In the genomic region with DNA sequence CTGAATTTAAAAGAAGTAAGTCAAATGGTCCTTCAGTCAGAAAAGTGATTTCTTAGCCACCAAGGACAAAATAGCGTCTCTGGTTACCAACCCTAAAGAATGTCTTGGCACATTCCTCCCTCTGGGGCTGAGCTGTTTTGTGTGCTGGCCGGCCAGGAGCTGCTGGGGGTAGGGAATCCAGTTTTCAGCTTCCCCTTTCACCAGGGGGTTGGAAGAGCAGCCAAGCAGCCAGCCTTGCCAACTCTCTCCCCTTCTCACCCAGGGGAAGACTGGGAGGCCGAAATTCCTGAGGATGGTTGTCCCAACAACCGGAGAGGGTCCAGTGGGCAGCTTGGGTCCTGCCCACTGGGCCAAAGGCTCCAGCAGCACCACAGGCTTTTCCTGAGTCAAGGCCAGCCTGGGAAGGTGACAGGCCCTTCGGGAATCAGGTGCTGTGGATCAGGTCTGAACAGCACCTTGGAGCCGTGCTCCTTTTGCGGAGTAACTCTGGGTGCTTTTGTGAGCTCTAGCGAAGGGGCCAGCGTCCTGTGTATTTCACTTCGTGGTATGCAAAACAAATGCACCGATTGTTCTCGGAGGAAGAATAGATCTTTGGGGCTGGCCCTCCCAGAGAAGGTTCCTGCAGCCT, we compare ENCODE assay signal across 10 cellular contexts. TPM values are rescaled to one million over a fixed set of nuclear protein-coding genes. Genes with fewer than 3 reads are reported as not detected.
DNase-seq lines count a peak whose midpoint lies in the region; ATAC-seq, FAIRE-seq and TF ChIP-seq lines count a peak whose summit lies in the region.
"Had no signal": no experiment of that assay in that cellular context is flagged by ENCODE, and none has a peak within 500 bp of the region (broad histone marks: within the 10 kb centered on the region; RNA-seq: fewer than 3 reads in every experiment).

No MANE protein-coding gene starts in this region.

- H3K4me1 Mint-ChIP-seq in activated CD8-positive, alpha-beta memory T cell treated with anti-CD3 and anti-CD28 coated beads, Interleukin-2, amount 10 ng/mL, durations not matched to agents 7 days and 5 days = peaks cover 2% of the 10 kb centered on the region

- H3K27ac ChIP-seq in iPS-20b (ENCODE audit: low read length) = peak overlapping the region; percentile 81
- no peak overlapping the region for H3K27ac ChIP-seq in smooth muscle cell (ENCODE audit: low read depth)

- peak overlapping the region; percentile 53 for H3K4me3 ChIP-seq in iPS-20b (ENCODE audit: low read length)
- H3K4me3 ChIP-seq in smooth muscle cell = no peak overlapping the region

- H3K79me2 ChIP-seq in smooth muscle cell (ENCODE audit: low read depth) = peaks cover 16% of the 10 kb centered on the region

- TF ChIP-seq CTCF in smooth muscle cell (IDR thresholded peaks at IDR 0.05; ENCODE audit: borderline replicate concordance, insufficient read depth, poor library complexity, severe bottlenecking) = peak; percentile 47

- ATAC-seq in activated CD8-positive, alpha-beta memory T cell treated with anti-CD3 and anti-CD28 coated beads, Interleukin-2, amount 10 ng/mL, durations not matched to agents 7 days and 5 days = no peak

- H3K4me2 ChIP-seq in smooth muscle cell = peak overlapping the region; percentile 23

- H3K36me3 ChIP-seq in iPS-20b (ENCODE audit: insufficient read depth, low read depth, low read length) = no peaks in the 10 kb centered on the region
- H3K36me3 ChIP-seq in smooth muscle cell (ENCODE audit: low read depth) = no peaks in the 10 kb centered on the region

- no peaks in the 10 kb centered on the region for H3K27me3 ChIP-seq in iPS-20b (ENCODE audit: insufficient read depth, low read length)
- H3K27me3 ChIP-seq in smooth muscle cell (ENCODE audit: low read depth) = no peaks in the 10 kb centered on the region

- peak; percentile 76 for FAIRE-seq in HTR-8/SVneo (lab: Jason Lieb, UNC)
- FAIRE-seq: GM19239 had no signal

- peak overlapping the region; percentile 46 for H2AFZ ChIP-seq in smooth muscle cell (ENCODE audit: low read depth)

- H3K27ac Mint-ChIP-seq in activated CD8-positive, alpha-beta memory T cell treated with anti-CD3 and anti-CD28 coated beads, Interleukin-2, amount 10 ng/mL, durations not matched to agents 7 days and 5 days = no peak overlapping the region
- H3K27ac Mint-ChIP-seq: activated naive CD8-positive, alpha-beta T cell treated with anti-CD3 and anti-CD28 coated beads, Interleukin-2, amount 10 ng/mL, durations not matched to agents 7 days and 5 days had no signal

- H3K9me3 ChIP-seq in iPS-20b (ENCODE audit: insufficient read depth, low read depth, low read length) (no peaks in the 10 kb centered on the region), smooth muscle cell (replicated peaks; ENCODE audit: low read depth) (no peaks in the 10 kb centered on the region)

- H3K9me3 Mint-ChIP-seq in activated CD8-positive, alpha-beta memory T cell treated with anti-CD3 and anti-CD28 coated beads, Interleukin-2, amount 10 ng/mL, durations not matched to agents 7 days and 5 days (ENCODE audit: low read depth) = no peaks in the 10 kb centered on the region
- H3K9me3 Mint-ChIP-seq: activated naive CD8-positive, alpha-beta T cell treated with anti-CD3 and anti-CD28 coated beads, Interleukin-2, amount 10 ng/mL, durations not matched to agents 7 days and 5 days had no signal

- DNase-seq in HTR-8/SVneo (ENCODE audit: insufficient read length, low spot score) = peak; percentile 86
- peak; percentile 95 for DNase-seq in astrocyte of the hippocampus (ENCODE audit: low read depth, low spot score)
- no peak for DNase-seq in smooth muscle cell (lab: John Stamatoyannopoulos, UW; ENCODE audit: unreplicated experiment)
- no peak for DNase-seq in NCI-H1105 (lab: John Stamatoyannopoulos, UW)
- no peak for DNase-seq in activated CD8-positive, alpha-beta memory T cell treated with anti-CD3 and anti-CD28 coated beads, Interleukin-2, amount 10 ng/mL, durations not matched to agents 7 days and 5 days
- no peak for DNase-seq in NCI-H146 (lab: John Stamatoyannopoulos, UW)
- no peak for DNase-seq in SHP77 (lab: John Stamatoyannopoulos, UW)
- DNase-seq: activated naive CD8-positive, alpha-beta T cell treated with anti-CD3 and anti-CD28 coated beads, Interleukin-2, amount 10 ng/mL, durations not matched to agents 7 days and 5 days had no signal

- CTCF ChIA-PET in activated CD8-positive, alpha-beta memory T cell treated with anti-CD3 and anti-CD28 coated beads, Interleukin-2, amount 10 ng/mL, durations not matched to agents 7 days and 5 days (lab: Charles Lee) = no interaction called here

- H3K4me1 ChIP-seq in iPS-20b (ENCODE audit: insufficient read depth, low read length) (peaks cover 44% of the 10 kb centered on the region), smooth muscle cell (ENCODE audit: low read depth) (peaks cover 23% of the 10 kb centered on the region)

- H3K27me3 Mint-ChIP-seq in activated CD8-positive, alpha-beta memory T cell treated with anti-CD3 and anti-CD28 coated beads, Interleukin-2, amount 10 ng/mL, durations not matched to agents 7 days and 5 days = peaks cover 24% of the 10 kb centered on the region

- no peaks in the 10 kb centered on the region for H3F3A ChIP-seq in smooth muscle cell (ENCODE audit: low read depth)

- H3K9ac ChIP-seq in iPS-20b (ENCODE audit: low read depth, low read length) (peak overlapping the region; percentile 74; the same call in 1 of the 2 replicates), smooth muscle cell (ENCODE audit: low read depth) (no peak overlapping the region)

- WGBS in smooth muscle cell (ENCODE audit: low lambda C conversion rate) = 50% methylated on average over 12 of the region's 12 CpGs

- no peaks in the 10 kb centered on the region for H4K20me1 ChIP-seq in smooth muscle cell (ENCODE audit: low read depth)

- H3K36me3 Mint-ChIP-seq in activated CD8-positive, alpha-beta memory T cell treated with anti-CD3 and anti-CD28 coated beads, Interleukin-2, amount 10 ng/mL, durations not matched to agents 7 days and 5 days = no peaks in the 10 kb centered on the region
- H3K36me3 Mint-ChIP-seq: activated naive CD8-positive, alpha-beta T cell treated with anti-CD3 and anti-CD28 coated beads, Interleukin-2, amount 10 ng/mL, durations not matched to agents 7 days and 5 days had no signal

- no peak overlapping the region for H3K4me3 Mint-ChIP-seq in activated CD8-positive, alpha-beta memory T cell treated with anti-CD3 and anti-CD28 coated beads, Interleukin-2, amount 10 ng/mL, durations not matched to agents 7 days and 5 days
- H3K4me3 Mint-ChIP-seq: activated naive CD8-positive, alpha-beta T cell treated with anti-CD3 and anti-CD28 coated beads, Interleukin-2, amount 10 ng/mL, durations not matched to agents 7 days and 5 days had no signal

RNA-seq across cellular contexts. Expression of a gene that starts 4.2 kb away (rescaled TPM):
- 3.7 and 4.5 TPM in 2 replicates for total RNA-seq in smooth muscle cell
- 6.3 and 7.5 TPM in 2 replicates for polyA plus RNA-seq in smooth muscle cell
- total RNA-seq in activated CD8-positive, alpha-beta memory T cell treated with anti-CD3 and anti-CD28 coated beads, Interleukin-2, amount 10 ng/mL, durations not matched to agents 7 days and 5 days = under 1 TPM in 1 of 2 experiments, not detected in 1; 0.30 TPM

Comparison
In these comparisons a context has a peak if more than half of its experiments do, and no peak if none do; other contexts are left out.
1. DNase-seq: peak in HTR-8/SVneo (single experiment) and astrocyte of the hippocampus (single experiment); none in smooth muscle cell (single experiment), NCI-H1105 (single experiment), activated CD8-positive, alpha-beta memory T cell treated with anti-CD3 and anti-CD28 coated beads, Interleukin-2, amount 10 ng/mL, durations not matched to agents 7 days and 5 days (single experiment), NCI-H146 (single experiment) and SHP77 (0 of 2).